In genomic region chr7:130963349-130963748, GRCh38 we compare ENCODE assay signal across 19 cellular contexts.
A peak's percentile ranks its signal among the peaks of the same experiment; 100 is the strongest.
DNase-seq lines count a peak whose midpoint lies in the region; ATAC-seq and TF ChIP-seq lines count a peak whose summit lies in the region.
"Had no signal": no experiment of that assay in that cellular context is flagged by ENCODE, and none has a peak within 500 bp of the region (broad histone marks: within the 10 kb centered on the region; RNA-seq: fewer than 3 reads in every experiment).

No MANE protein-coding gene starts in this region.

- in situ Hi-C loops in HAP-1 (cut with MboI; ENCODE audit: low sequenced_read_pairs), result no loop called here

- H3K9me3 Mint-ChIP-seq in activated CD4-positive, alpha-beta memory T cell treated with anti-CD3 and anti-CD28 coated beads, Interleukin-2, amount 10 ng/mL, durations not matched to agents 7 days and 5 days, result no peaks in the 10 kb centered on the region
- H3K9me3 Mint-ChIP-seq in activated CD4-positive, alpha-beta memory T cell treated with anti-CD3 and anti-CD28 coated beads for 36 hours, result no peaks in the 10 kb centered on the region
- no peaks in the 10 kb centered on the region for H3K9me3 Mint-ChIP-seq in HFFc6
- no peaks in the 10 kb centered on the region for H3K9me3 Mint-ChIP-seq in activated naive CD8-positive, alpha-beta T cell treated with anti-CD3 and anti-CD28 coated beads, Interleukin-2, amount 50 U/mL, for 24 hours
- H3K9me3 Mint-ChIP-seq: CD8-positive, alpha-beta T cell had no signal

- no peaks in the 10 kb centered on the region for H3K27me3 Mint-ChIP-seq in activated CD4-positive, alpha-beta memory T cell treated with anti-CD3 and anti-CD28 coated beads, Interleukin-2, amount 10 ng/mL, durations not matched to agents 7 days and 5 days
- H3K27me3 Mint-ChIP-seq in activated CD4-positive, alpha-beta memory T cell treated with anti-CD3 and anti-CD28 coated beads for 36 hours, result peaks cover 6% of the 10 kb centered on the region
- peaks cover 6% of the 10 kb centered on the region for H3K27me3 Mint-ChIP-seq in HFFc6 (ENCODE audit: insufficient read depth)
- H3K27me3 Mint-ChIP-seq in activated naive CD8-positive, alpha-beta T cell treated with anti-CD3 and anti-CD28 coated beads, Interleukin-2, amount 50 U/mL, for 24 hours, result peaks cover 5% of the 10 kb centered on the region

- intact Hi-C loops in activated CD4-positive, alpha-beta memory T cell treated with anti-CD3 and anti-CD28 coated beads for 36 hours (cut with micrococcal nuclease), result loop anchor here (5.0 to 10.0 kb wide), 2 partner anchors 221 to 269 kb away; no protein-coding TSS in a partner anchor

- no peaks in the 10 kb centered on the region for H3K27me3 ChIP-seq in osteoblast (ENCODE audit: insufficient read depth, low read length)
- no peaks in the 10 kb centered on the region for H3K27me3 ChIP-seq in HAP-1 (ENCODE audit: low read depth)
- H3K27me3 ChIP-seq: foreskin keratinocyte, spleen, tibial nerve had no signal

- ATAC-seq in activated naive CD8-positive, alpha-beta T cell treated with anti-CD3 and anti-CD28 coated beads, Interleukin-2, amount 50 U/mL, for 24 hours, result no peak
- ATAC-seq: CD8-positive, alpha-beta T cell; foreskin keratinocyte had no signal

- H3K9me3 ChIP-seq in osteoblast (ENCODE audit: low read depth, low read length), result no peaks in the 10 kb centered on the region
- no peaks in the 10 kb centered on the region for H3K9me3 ChIP-seq in HAP-1
- H3K9me3 ChIP-seq: SK-N-SH, spleen, tibial nerve had no signal

- H4K20me1 ChIP-seq in osteoblast (ENCODE audit: insufficient read depth, low read length), result no peaks in the 10 kb centered on the region

- H2AFZ ChIP-seq in osteoblast (ENCODE audit: low read length), result no peak overlapping the region

- H3K27ac Mint-ChIP-seq in activated CD4-positive, alpha-beta memory T cell treated with anti-CD3 and anti-CD28 coated beads, Interleukin-2, amount 10 ng/mL, durations not matched to agents 7 days and 5 days, result peak overlapping the region; percentile 53
- H3K27ac Mint-ChIP-seq in activated CD4-positive, alpha-beta memory T cell treated with anti-CD3 and anti-CD28 coated beads for 36 hours, result no peak overlapping the region
- 0 out of 2 replicates have a peak overlapping the region, but pooled peaks have one; percentile 20 for H3K27ac Mint-ChIP-seq in HFFc6
- no peak overlapping the region for H3K27ac Mint-ChIP-seq in activated naive CD8-positive, alpha-beta T cell treated with anti-CD3 and anti-CD28 coated beads, Interleukin-2, amount 50 U/mL, for 24 hours
- H3K27ac Mint-ChIP-seq: CD8-positive, alpha-beta T cell had no signal

- H3K79me2 ChIP-seq in osteoblast (ENCODE audit: insufficient read depth, low read length), result peaks cover 68% of the 10 kb centered on the region

- H3K4me2 ChIP-seq in osteoblast (ENCODE audit: insufficient read depth, low read length), result no peak overlapping the region

- no peak for TF ChIP-seq CTCF in HFFc6 (IDR thresholded peaks at IDR 0.05)
- no peak for TF ChIP-seq CTCF in osteoblast (IDR thresholded peaks at IDR 0.05; ENCODE audit: extremely low read depth, low read depth, low read length)

- DNase-seq in activated CD4-positive, alpha-beta memory T cell treated with anti-CD3 and anti-CD28 coated beads, Interleukin-2, amount 10 ng/mL, durations not matched to agents 7 days and 5 days, result no peak
- no peak for DNase-seq in activated CD4-positive, alpha-beta memory T cell treated with anti-CD3 and anti-CD28 coated beads for 36 hours
- DNase-seq in HFFc6, result no peak
- DNase-seq in activated naive CD8-positive, alpha-beta T cell treated with anti-CD3 and anti-CD28 coated beads, Interleukin-2, amount 50 U/mL, for 24 hours, result no peak
- DNase-seq in osteoblast (ENCODE audit: insufficient read length, low spot score, missing footprints), result no peak
- no peak for DNase-seq in NCI-H1092 treated with DMSO at 0.1 percent for 48 hours (lab: John Stamatoyannopoulos, UW)
- DNase-seq in HAP-1 (ENCODE audit: low spot score in 2 of 2), result no peak
- DNase-seq in SIG-M5 (lab: John Stamatoyannopoulos, UW), result no peak
- DNase-seq: ACHN; activated CD8-positive, alpha-beta memory T cell treated with anti-CD3 and anti-CD28 coated beads for 24 hours; activated gamma-delta T cell; CD8-positive, alpha-beta T cell; DMS79; foreskin keratinocyte; NCI-H1105 treated with DMSO at 0.1 percent for 48 hours; NCI-H748 treated with DMSO at 0.1 percent for 48 hours; SK-N-SH; spleen had no signal

- peaks cover 45% of the 10 kb centered on the region for H3K36me3 Mint-ChIP-seq in activated CD4-positive, alpha-beta memory T cell treated with anti-CD3 and anti-CD28 coated beads, Interleukin-2, amount 10 ng/mL, durations not matched to agents 7 days and 5 days (ENCODE audit: low read depth)
- peaks cover 41% of the 10 kb centered on the region for H3K36me3 Mint-ChIP-seq in activated CD4-positive, alpha-beta memory T cell treated with anti-CD3 and anti-CD28 coated beads for 36 hours
- H3K36me3 Mint-ChIP-seq in HFFc6 (ENCODE audit: low read depth), result peaks cover 29% of the 10 kb centered on the region
- H3K36me3 Mint-ChIP-seq in activated naive CD8-positive, alpha-beta T cell treated with anti-CD3 and anti-CD28 coated beads, Interleukin-2, amount 50 U/mL, for 24 hours (ENCODE audit: low read depth), result peaks cover 44% of the 10 kb centered on the region

- H3K27ac ChIP-seq in osteoblast (ENCODE audit: low read depth, low read length), result peak overlapping the region; percentile 18
- H3K27ac ChIP-seq: foreskin keratinocyte had no signal

- H3K4me1 ChIP-seq in osteoblast (ENCODE audit: insufficient read depth, low read length), result peaks cover 49% of the 10 kb centered on the region
- peaks cover 26% of the 10 kb centered on the region for H3K4me1 ChIP-seq in HAP-1

- CTCF ChIA-PET in activated CD4-positive, alpha-beta memory T cell treated with anti-CD3 and anti-CD28 coated beads, Interleukin-2, amount 10 ng/mL, durations not matched to agents 7 days and 5 days (lab: Charles Lee), result interaction anchor here (0.8 to 5.0 kb wide), 3 partner anchors 18 to 77 kb away, joined by 3 to 32 read pairs (median 3); no protein-coding TSS in a partner anchor
- CTCF ChIA-PET in activated CD4-positive, alpha-beta memory T cell treated with anti-CD3 and anti-CD28 coated beads for 36 hours (lab: Charles Lee), result interaction anchor here (2.3 to 3.5 kb wide), 2 partner anchors 18 to 77 kb away, joined by 9 to 18 read pairs; no protein-coding TSS in a partner anchor

- no peak overlapping the region for H3K4me3 Mint-ChIP-seq in activated CD4-positive, alpha-beta memory T cell treated with anti-CD3 and anti-CD28 coated beads, Interleukin-2, amount 10 ng/mL, durations not matched to agents 7 days and 5 days
- no peak overlapping the region for H3K4me3 Mint-ChIP-seq in activated CD4-positive, alpha-beta memory T cell treated with anti-CD3 and anti-CD28 coated beads for 36 hours
- no peak overlapping the region for H3K4me3 Mint-ChIP-seq in HFFc6
- peak overlapping the region; percentile 14 for H3K4me3 Mint-ChIP-seq in activated naive CD8-positive, alpha-beta T cell treated with anti-CD3 and anti-CD28 coated beads, Interleukin-2, amount 50 U/mL, for 24 hours
- H3K4me3 Mint-ChIP-seq: CD8-positive, alpha-beta T cell had no signal

- POLR2A ChIA-PET in activated CD4-positive, alpha-beta memory T cell treated with anti-CD3 and anti-CD28 coated beads, Interleukin-2, amount 10 ng/mL, durations not matched to agents 7 days and 5 days (lab: Charles Lee), result interaction anchor here (0.8 to 9.6 kb wide), 4 partner anchors 7 to 40 kb away, joined by 3 to 125 read pairs (median 3); no protein-coding TSS in a partner anchor
- POLR2A ChIA-PET in activated CD4-positive, alpha-beta memory T cell treated with anti-CD3 and anti-CD28 coated beads for 36 hours (lab: Charles Lee), result interaction anchor here (1.0 to 12.5 kb wide), 3 partner anchors 11 to 17 kb away, joined by 3 to 299 read pairs (median 67); no protein-coding TSS in a partner anchor

- H3K4me3 ChIP-seq in osteoblast (ENCODE audit: insufficient read depth, low read length) (no peak overlapping the region), HAP-1 (no peak overlapping the region)
- H3K4me3 ChIP-seq: spleen, tibial nerve had no signal

- peaks cover 55% of the 10 kb centered on the region for H3K4me1 Mint-ChIP-seq in activated CD4-positive, alpha-beta memory T cell treated with anti-CD3 and anti-CD28 coated beads, Interleukin-2, amount 10 ng/mL, durations not matched to agents 7 days and 5 days
- H3K4me1 Mint-ChIP-seq in activated CD4-positive, alpha-beta memory T cell treated with anti-CD3 and anti-CD28 coated beads for 36 hours (ENCODE audit: low read depth), result peaks cover 60% of the 10 kb centered on the region
- H3K4me1 Mint-ChIP-seq in HFFc6 (ENCODE audit: low read depth), result peaks cover 77% of the 10 kb centered on the region
- peaks cover 77% of the 10 kb centered on the region for H3K4me1 Mint-ChIP-seq in activated naive CD8-positive, alpha-beta T cell treated with anti-CD3 and anti-CD28 coated beads, Interleukin-2, amount 50 U/mL, for 24 hours

- H3K36me3 ChIP-seq in osteoblast (ENCODE audit: insufficient read depth, low read length) (peaks cover 12% of the 10 kb centered on the region), HAP-1 (replicated peaks) (peaks cover 5% of the 10 kb centered on the region; the same call in 1 of the 2 replicates)

Comparison
In these comparisons a context has a peak if more than half of its experiments do, and no peak if none do; other contexts are left out.
1. H3K27ac Mint-ChIP-seq: peak in activated CD4-positive, alpha-beta memory T cell treated with anti-CD3 and anti-CD28 coated beads, Interleukin-2, amount 10 ng/mL, durations not matched to agents 7 days and 5 days (single experiment) and HFFc6 (single experiment); none in activated CD4-positive, alpha-beta memory T cell treated with anti-CD3 and anti-CD28 coated beads for 36 hours (single experiment) and activated naive CD8-positive, alpha-beta T cell treated with anti-CD3 and anti-CD28 coated beads, Interleukin-2, amount 50 U/mL, for 24 hours (single experiment).